Comparison of ENCODE assay signal across 1 cellular context in the genomic region with DNA sequence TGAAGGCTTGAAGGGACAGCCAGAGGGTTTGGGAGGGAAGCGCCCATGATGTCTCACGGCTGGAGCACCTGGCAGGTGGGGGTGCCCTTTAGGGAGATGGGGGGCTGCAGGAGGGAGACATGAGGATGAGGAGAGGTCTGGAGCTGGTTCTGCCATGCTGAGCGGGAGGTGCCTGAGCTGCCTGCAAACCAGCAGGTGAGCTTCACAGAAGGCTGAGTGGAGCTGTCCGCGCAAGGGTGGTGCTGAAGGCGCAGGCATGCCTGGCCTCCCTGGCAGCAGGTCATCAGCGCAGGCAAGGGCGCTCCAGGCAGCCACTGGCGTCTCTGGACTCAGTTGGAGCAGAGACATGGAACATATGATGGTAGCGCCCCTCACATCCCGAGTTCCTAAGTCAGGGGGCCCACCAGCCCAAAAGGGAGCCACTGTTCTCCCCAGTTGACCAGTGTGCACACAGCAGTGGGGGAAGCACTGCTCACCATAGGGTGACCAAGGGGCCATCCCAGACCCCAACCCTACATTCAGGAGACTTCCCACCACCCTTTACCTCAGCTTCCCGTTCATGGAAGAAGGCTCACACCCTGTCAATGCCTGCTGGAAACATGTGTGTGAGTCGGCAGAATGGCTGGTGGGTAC.
A peak's percentile ranks its signal among the peaks of the same experiment; 100 is the strongest.
TF ChIP-seq lines count a peak whose summit lies in the region.

No MANE protein-coding gene starts in this region.

TF ChIP-seq in HepG2, 621 proteins besides CTCF, POLR2A, EP300 and RAD21 (continued from another document and continues in another):
- peak; percentile 69; the same call in 1 of the 2 replicates for TF ChIP-seq RXRA (CRISPR knock-in tag; IDR thresholded peaks at IDR 0.05)
- no peak for TF ChIP-seq PCBP1 (IDR thresholded peaks at IDR 0.05; ENCODE audit: borderline replicate concordance, low read depth, low read length)
- no peak for TF ChIP-seq PHF21A (CRISPR knock-in tag; IDR thresholded peaks at IDR 0.05)
- no peak for TF ChIP-seq ZNF746 (CRISPR knock-in tag; IDR thresholded peaks at IDR 0.05)
- 0 out of 2 replicates have a peak, but pooled peaks have one; percentile 65 for TF ChIP-seq ZNF326 (CRISPR knock-in tag; IDR thresholded peaks at IDR 0.05; ENCODE audit: borderline replicate concordance)
- TF ChIP-seq AGO1 (IDR thresholded peaks at IDR 0.05; ENCODE audit: low read depth, low read length, poor library complexity, severe bottlenecking) = no peak
- TF ChIP-seq KLF9 (CRISPR knock-in tag; IDR thresholded peaks at IDR 0.05; ENCODE audit: low read depth) = peak; percentile 91
- TF ChIP-seq, protein P1, sequence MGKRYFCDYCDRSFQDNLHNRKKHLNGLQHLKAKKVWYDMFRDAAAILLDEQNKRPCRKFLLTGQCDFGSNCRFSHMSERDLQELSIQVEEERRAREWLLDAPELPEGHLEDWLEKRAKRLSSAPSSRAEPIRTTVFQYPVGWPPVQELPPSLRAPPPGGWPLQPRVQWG (CRISPR knock-in tag; IDR thresholded peaks at IDR 0.05; ENCODE audit: borderline replicate concordance, low read depth) = no peak
- TF ChIP-seq NONO (IDR thresholded peaks at IDR 0.05) = no peak
- TF ChIP-seq NONO (CRISPR knock-in tag; conservative IDR thresholded peaks at IDR 0.05) = 0 out of 2 replicates have a peak, but pooled peaks have one; percentile 30
- no peak for TF ChIP-seq ZNF670 (CRISPR knock-in tag; IDR thresholded peaks at IDR 0.05; ENCODE audit: borderline replicate concordance)
- peak; percentile 92 for TF ChIP-seq ZNF644 (CRISPR knock-in tag; IDR thresholded peaks at IDR 0.05; ENCODE audit: low read depth)
- peak; percentile 93; the same call in 1 of the 2 replicates for TF ChIP-seq ZNF747 (CRISPR knock-in tag; IDR thresholded peaks at IDR 0.05; ENCODE audit: borderline replicate concordance)
- TF ChIP-seq MEF2D (CRISPR knock-in tag; IDR thresholded peaks at IDR 0.05) = peak; percentile 94
- TF ChIP-seq, protein P2, sequence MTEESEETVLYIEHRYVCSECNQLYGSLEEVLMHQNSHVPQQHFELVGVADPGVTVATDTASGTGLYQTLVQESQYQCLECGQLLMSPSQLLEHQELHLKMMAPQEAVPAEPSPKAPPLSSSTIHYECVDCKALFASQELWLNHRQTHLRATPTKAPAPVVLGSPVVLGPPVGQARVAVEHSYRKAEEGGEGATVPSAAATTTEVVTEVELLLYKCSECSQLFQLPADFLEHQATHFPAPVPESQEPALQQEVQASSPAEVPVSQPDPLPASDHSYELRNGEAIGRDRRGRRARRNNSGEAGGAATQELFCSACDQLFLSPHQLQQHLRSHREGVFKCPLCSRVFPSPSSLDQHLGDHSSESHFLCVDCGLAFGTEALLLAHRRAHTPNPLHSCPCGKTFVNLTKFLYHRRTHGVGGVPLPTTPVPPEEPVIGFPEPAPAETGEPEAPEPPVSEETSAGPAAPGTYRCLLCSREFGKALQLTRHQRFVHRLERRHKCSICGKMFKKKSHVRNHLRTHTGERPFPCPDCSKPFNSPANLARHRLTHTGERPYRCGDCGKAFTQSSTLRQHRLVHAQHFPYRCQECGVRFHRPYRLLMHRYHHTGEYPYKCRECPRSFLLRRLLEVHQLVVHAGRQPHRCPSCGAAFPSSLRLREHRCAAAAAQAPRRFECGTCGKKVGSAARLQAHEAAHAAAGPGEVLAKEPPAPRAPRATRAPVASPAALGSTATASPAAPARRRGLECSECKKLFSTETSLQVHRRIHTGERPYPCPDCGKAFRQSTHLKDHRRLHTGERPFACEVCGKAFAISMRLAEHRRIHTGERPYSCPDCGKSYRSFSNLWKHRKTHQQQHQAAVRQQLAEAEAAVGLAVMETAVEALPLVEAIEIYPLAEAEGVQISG (CRISPR knock-in tag; IDR thresholded peaks at IDR 0.05) = peak; percentile 85
- 0 out of 2 replicates have a peak, but pooled peaks have one; percentile 59 for TF ChIP-seq ZNF567 (CRISPR knock-in tag; IDR thresholded peaks at IDR 0.05; ENCODE audit: borderline replicate concordance)
- no peak for TF ChIP-seq FOXK2 (IDR thresholded peaks at IDR 0.05)
- TF ChIP-seq ZNF460 (CRISPR knock-in tag; IDR thresholded peaks at IDR 0.05; ENCODE audit: borderline replicate concordance) = no peak
- no peak for TF ChIP-seq HOXA7 (CRISPR knock-in tag; IDR thresholded peaks at IDR 0.05)
- no peak for TF ChIP-seq SIN3B (IDR thresholded peaks at IDR 0.05; ENCODE audit: low read length)
- no peak for TF ChIP-seq ZNF17 (CRISPR knock-in tag; IDR thresholded peaks at IDR 0.05)
- no peak for TF ChIP-seq NFE2L2 (IDR thresholded peaks at IDR 0.05; ENCODE audit: low read length)
- TF ChIP-seq ZNF724P (CRISPR knock-in tag; IDR thresholded peaks at IDR 0.05; ENCODE audit: borderline replicate concordance) = peak; percentile 97
- 0 out of 2 replicates have a peak, but pooled peaks have one; percentile 61 for TF ChIP-seq MED13 (CRISPR knock-in tag; IDR thresholded peaks at IDR 0.05)
- TF ChIP-seq AHR (CRISPR knock-in tag; IDR thresholded peaks at IDR 0.05) = peak; percentile 98; the same call in 1 of the 2 replicates
- 0 out of 2 replicates have a peak, but pooled peaks have one; percentile 57 for TF ChIP-seq RFXAP (CRISPR knock-in tag; IDR thresholded peaks at IDR 0.05; ENCODE audit: borderline replicate concordance)
- TF ChIP-seq KAT8 (CRISPR knock-in tag; IDR thresholded peaks at IDR 0.05) = peak; percentile 72; the same call in 1 of the 2 replicates
- TF ChIP-seq, protein P3, sequence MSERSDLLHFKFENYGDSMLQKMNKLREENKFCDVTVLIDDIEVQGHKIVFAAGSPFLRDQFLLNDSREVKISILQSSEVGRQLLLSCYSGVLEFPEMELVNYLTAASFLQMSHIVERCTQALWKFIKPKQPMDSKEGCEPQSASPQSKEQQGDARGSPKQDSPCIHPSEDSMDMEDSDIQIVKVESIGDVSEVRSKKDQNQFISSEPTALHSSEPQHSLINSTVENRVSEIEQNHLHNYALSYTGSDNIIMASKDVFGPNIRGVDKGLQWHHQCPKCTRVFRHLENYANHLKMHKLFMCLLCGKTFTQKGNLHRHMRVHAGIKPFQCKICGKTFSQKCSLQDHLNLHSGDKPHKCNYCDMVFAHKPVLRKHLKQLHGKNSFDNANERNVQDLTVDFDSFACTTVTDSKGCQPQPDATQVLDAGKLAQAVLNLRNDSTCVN (CRISPR knock-in tag; IDR thresholded peaks at IDR 0.05; ENCODE audit: borderline replicate concordance) = peak; percentile 95
- TF ChIP-seq, protein P4, sequence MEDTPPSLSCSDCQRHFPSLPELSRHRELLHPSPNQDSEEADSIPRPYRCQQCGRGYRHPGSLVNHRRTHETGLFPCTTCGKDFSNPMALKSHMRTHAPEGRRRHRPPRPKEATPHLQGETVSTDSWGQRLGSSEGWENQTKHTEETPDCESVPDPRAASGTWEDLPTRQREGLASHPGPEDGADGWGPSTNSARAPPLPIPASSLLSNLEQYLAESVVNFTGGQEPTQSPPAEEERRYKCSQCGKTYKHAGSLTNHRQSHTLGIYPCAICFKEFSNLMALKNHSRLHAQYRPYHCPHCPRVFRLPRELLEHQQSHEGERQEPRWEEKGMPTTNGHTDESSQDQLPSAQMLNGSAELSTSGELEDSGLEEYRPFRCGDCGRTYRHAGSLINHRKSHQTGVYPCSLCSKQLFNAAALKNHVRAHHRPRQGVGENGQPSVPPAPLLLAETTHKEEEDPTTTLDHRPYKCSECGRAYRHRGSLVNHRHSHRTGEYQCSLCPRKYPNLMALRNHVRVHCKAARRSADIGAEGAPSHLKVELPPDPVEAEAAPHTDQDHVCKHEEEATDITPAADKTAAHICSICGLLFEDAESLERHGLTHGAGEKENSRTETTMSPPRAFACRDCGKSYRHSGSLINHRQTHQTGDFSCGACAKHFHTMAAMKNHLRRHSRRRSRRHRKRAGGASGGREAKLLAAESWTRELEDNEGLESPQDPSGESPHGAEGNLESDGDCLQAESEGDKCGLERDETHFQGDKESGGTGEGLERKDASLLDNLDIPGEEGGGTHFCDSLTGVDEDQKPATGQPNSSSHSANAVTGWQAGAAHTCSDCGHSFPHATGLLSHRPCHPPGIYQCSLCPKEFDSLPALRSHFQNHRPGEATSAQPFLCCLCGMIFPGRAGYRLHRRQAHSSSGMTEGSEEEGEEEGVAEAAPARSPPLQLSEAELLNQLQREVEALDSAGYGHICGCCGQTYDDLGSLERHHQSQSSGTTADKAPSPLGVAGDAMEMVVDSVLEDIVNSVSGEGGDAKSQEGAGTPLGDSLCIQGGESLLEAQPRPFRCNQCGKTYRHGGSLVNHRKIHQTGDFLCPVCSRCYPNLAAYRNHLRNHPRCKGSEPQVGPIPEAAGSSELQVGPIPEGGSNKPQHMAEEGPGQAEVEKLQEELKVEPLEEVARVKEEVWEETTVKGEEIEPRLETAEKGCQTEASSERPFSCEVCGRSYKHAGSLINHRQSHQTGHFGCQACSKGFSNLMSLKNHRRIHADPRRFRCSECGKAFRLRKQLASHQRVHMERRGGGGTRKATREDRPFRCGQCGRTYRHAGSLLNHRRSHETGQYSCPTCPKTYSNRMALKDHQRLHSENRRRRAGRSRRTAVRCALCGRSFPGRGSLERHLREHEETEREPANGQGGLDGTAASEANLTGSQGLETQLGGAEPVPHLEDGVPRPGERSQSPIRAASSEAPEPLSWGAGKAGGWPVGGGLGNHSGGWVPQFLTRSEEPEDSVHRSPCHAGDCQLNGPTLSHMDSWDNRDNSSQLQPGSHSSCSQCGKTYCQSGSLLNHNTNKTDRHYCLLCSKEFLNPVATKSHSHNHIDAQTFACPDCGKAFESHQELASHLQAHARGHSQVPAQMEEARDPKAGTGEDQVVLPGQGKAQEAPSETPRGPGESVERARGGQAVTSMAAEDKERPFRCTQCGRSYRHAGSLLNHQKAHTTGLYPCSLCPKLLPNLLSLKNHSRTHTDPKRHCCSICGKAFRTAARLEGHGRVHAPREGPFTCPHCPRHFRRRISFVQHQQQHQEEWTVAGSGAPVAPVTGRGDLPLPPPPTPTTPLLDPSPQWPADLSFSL (CRISPR knock-in tag; IDR thresholded peaks at IDR 0.05) = no peak
- 0 out of 2 replicates have a peak, but pooled peaks have one; percentile 44 for TF ChIP-seq ZNF775 (CRISPR knock-in tag; IDR thresholded peaks at IDR 0.05; ENCODE audit: borderline replicate concordance)
- no peak for TF ChIP-seq ZNF234 (CRISPR knock-in tag; conservative IDR thresholded peaks at IDR 0.05)
- TF ChIP-seq, protein P5, sequence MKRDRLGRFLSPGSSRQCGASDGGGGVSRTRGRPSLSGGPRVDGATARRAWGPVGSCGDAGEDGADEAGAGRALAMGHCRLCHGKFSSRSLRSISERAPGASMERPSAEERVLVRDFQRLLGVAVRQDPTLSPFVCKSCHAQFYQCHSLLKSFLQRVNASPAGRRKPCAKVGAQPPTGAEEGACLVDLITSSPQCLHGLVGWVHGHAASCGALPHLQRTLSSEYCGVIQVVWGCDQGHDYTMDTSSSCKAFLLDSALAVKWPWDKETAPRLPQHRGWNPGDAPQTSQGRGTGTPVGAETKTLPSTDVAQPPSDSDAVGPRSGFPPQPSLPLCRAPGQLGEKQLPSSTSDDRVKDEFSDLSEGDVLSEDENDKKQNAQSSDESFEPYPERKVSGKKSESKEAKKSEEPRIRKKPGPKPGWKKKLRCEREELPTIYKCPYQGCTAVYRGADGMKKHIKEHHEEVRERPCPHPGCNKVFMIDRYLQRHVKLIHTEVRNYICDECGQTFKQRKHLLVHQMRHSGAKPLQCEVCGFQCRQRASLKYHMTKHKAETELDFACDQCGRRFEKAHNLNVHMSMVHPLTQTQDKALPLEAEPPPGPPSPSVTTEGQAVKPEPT (CRISPR knock-in tag; IDR thresholded peaks at IDR 0.05; ENCODE audit: low read depth) = peak; percentile 82; the same call in 1 of the 2 replicates
- no peak for TF ChIP-seq RFX1 (IDR thresholded peaks at IDR 0.05)
- no peak for TF ChIP-seq ZNF562 (CRISPR knock-in tag; IDR thresholded peaks at IDR 0.05; ENCODE audit: borderline replicate concordance)
- TF ChIP-seq, protein P6, sequence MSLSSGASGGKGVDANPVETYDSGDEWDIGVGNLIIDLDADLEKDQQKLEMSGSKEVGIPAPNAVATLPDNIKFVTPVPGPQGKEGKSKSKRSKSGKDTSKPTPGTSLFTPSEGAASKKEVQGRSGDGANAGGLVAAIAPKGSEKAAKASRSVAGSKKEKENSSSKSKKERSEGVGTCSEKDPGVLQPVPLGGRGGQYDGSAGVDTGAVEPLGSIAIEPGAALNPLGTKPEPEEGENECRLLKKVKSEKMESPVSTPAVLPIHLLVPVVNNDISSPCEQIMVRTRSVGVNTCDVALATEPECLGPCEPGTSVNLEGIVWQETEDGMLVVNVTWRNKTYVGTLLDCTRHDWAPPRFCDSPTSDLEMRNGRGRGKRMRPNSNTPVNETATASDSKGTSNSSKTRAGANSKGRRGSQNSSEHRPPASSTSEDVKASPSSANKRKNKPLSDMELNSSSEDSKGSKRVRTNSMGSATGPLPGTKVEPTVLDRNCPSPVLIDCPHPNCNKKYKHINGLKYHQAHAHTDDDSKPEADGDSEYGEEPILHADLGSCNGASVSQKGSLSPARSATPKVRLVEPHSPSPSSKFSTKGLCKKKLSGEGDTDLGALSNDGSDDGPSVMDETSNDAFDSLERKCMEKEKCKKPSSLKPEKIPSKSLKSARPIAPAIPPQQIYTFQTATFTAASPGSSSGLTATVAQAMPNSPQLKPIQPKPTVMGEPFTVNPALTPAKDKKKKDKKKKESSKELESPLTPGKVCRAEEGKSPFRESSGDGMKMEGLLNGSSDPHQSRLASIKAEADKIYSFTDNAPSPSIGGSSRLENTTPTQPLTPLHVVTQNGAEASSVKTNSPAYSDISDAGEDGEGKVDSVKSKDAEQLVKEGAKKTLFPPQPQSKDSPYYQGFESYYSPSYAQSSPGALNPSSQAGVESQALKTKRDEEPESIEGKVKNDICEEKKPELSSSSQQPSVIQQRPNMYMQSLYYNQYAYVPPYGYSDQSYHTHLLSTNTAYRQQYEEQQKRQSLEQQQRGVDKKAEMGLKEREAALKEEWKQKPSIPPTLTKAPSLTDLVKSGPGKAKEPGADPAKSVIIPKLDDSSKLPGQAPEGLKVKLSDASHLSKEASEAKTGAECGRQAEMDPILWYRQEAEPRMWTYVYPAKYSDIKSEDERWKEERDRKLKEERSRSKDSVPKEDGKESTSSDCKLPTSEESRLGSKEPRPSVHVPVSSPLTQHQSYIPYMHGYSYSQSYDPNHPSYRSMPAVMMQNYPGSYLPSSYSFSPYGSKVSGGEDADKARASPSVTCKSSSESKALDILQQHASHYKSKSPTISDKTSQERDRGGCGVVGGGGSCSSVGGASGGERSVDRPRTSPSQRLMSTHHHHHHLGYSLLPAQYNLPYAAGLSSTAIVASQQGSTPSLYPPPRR (CRISPR knock-in tag; IDR thresholded peaks at IDR 0.05; ENCODE audit: borderline replicate concordance) = peak; percentile 60; the same call in 1 of the 2 replicates
- peak; percentile 70 for TF ChIP-seq JUNB (CRISPR knock-in tag; IDR thresholded peaks at IDR 0.05; ENCODE audit: borderline replicate concordance)
- TF ChIP-seq SUZ12 (IDR thresholded peaks at IDR 0.05; ENCODE audit: low read depth, low read length) = no peak
- peak; percentile 99 for TF ChIP-seq TSC22D2 (CRISPR knock-in tag; IDR thresholded peaks at IDR 0.05; ENCODE audit: borderline replicate concordance)
